Comparison of ENCODE assay signal across 1 cellular context in genomic region chr13:25301347-25302113, GRCh38.
A peak's percentile ranks its signal among the peaks of the same experiment; 100 is the strongest.
TF ChIP-seq lines count a peak whose summit lies in the region.

A gene with protein sequence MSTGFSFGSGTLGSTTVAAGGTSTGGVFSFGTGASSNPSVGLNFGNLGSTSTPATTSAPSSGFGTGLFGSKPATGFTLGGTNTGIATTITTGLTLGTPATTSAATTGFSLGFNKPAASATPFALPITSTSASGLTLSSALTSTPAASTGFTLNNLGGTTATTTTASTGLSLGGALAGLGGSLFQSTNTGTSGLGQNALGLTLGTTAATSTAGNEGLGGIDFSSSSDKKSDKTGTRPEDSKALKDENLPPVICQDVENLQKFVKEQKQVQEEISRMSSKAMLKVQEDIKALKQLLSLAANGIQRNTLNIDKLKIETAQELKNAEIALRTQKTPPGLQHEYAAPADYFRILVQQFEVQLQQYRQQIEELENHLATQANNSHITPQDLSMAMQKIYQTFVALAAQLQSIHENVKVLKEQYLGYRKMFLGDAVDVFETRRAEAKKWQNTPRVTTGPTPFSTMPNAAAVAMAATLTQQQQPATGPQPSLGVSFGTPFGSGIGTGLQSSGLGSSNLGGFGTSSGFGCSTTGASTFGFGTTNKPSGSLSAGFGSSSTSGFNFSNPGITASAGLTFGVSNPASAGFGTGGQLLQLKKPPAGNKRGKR (plus strand): TSS chr13:25301625. CDS start chr13:25301774, 149 bp downstream.

TF ChIP-seq in HepG2, 621 proteins besides CTCF, POLR2A, EP300 and RAD21 (continued from another document and continues in another):
- TF ChIP-seq ZHX2 (IDR thresholded peaks at IDR 0.05; ENCODE audit: low read depth) (peak; percentile 81), ZHX2 (CRISPR knock-in tag; IDR thresholded peaks at IDR 0.05; ENCODE audit: borderline replicate concordance) (no peak), ZNF441 (CRISPR knock-in tag; IDR thresholded peaks at IDR 0.05; ENCODE audit: borderline replicate concordance) (peak; percentile 82; the same call in 1 of the 2 replicates), CEBPG (CRISPR knock-in tag; IDR thresholded peaks at IDR 0.05) (peak; percentile 65), ZNF670 (CRISPR knock-in tag; IDR thresholded peaks at IDR 0.05; ENCODE audit: borderline replicate concordance) (no peak), HNRNPLL (IDR thresholded peaks at IDR 0.05; ENCODE audit: low read depth, low read length, poor library complexity, severe bottlenecking) (peak; percentile 98), TEF (CRISPR knock-in tag; IDR thresholded peaks at IDR 0.05) (no peak), GPBP1L1 (CRISPR knock-in tag; IDR thresholded peaks at IDR 0.05) (no peak), ZNF7 (CRISPR knock-in tag; IDR thresholded peaks at IDR 0.05) (no peak), FOXK1 (CRISPR knock-in tag; IDR thresholded peaks at IDR 0.05; ENCODE audit: borderline replicate concordance, low read depth) (peak; percentile 43; the same call in 1 of the 2 replicates), HOXA5 (CRISPR knock-in tag; IDR thresholded peaks at IDR 0.05) (no peak), ZNF431 (CRISPR knock-in tag; IDR thresholded peaks at IDR 0.05; ENCODE audit: borderline replicate concordance, low read depth) (no peak), HOMEZ (CRISPR knock-in tag; IDR thresholded peaks at IDR 0.05; ENCODE audit: low read depth) (peak; percentile 80; the same call in 1 of the 2 replicates), ELF4 (CRISPR knock-in tag; IDR thresholded peaks at IDR 0.05; ENCODE audit: borderline replicate concordance) (no peak), TAF15 (IDR thresholded peaks at IDR 0.05; ENCODE audit: low read depth, low read length, poor library complexity, severe bottlenecking) (no peak), NR2C2 (CRISPR knock-in tag; IDR thresholded peaks at IDR 0.05; ENCODE audit: borderline replicate concordance) (peak; percentile 86), ZBTB7A (CRISPR knock-in tag; IDR thresholded peaks at IDR 0.05) (0 out of 2 replicates have a peak, but pooled peaks have one; percentile 34), ZNF547 (CRISPR knock-in tag; IDR thresholded peaks at IDR 0.05) (no peak; the same call in 1 of the 2 replicates), POLR2AphosphoS2 (IDR thresholded peaks at IDR 0.05; ENCODE audit: low read depth, low read length) (no peak), CBFB (CRISPR knock-in tag; IDR thresholded peaks at IDR 0.05) (peak; percentile 59; the same call in 1 of the 2 replicates), SRY (CRISPR knock-in tag; IDR thresholded peaks at IDR 0.05) (peak; percentile 44; the same call in 1 of the 2 replicates), HCFC1 (IDR thresholded peaks at IDR 0.05; ENCODE audit: low read depth, low read length) (peak; percentile 44; the same call in 1 of the 2 replicates), SNAPC2 (CRISPR knock-in tag; IDR thresholded peaks at IDR 0.05) (peak; percentile 44; the same call in 1 of the 2 replicates), SNRNP70 (IDR thresholded peaks at IDR 0.05; ENCODE audit: low read depth, low read length) (no peak), ELF3 (CRISPR knock-in tag; IDR thresholded peaks at IDR 0.05) (no peak), ZSCAN29 (CRISPR knock-in tag; conservative IDR thresholded peaks at IDR 0.05) (no peak; the same call in 1 of the 2 replicates), SPEN (CRISPR knock-in tag; IDR thresholded peaks at IDR 0.05; ENCODE audit: low read depth) (peak; percentile 94), ZNF160 (CRISPR knock-in tag; IDR thresholded peaks at IDR 0.05) (no peak), POGZ (CRISPR knock-in tag; IDR thresholded peaks at IDR 0.05) (peak; percentile 98)
- TF ChIP-seq, protein P1, sequence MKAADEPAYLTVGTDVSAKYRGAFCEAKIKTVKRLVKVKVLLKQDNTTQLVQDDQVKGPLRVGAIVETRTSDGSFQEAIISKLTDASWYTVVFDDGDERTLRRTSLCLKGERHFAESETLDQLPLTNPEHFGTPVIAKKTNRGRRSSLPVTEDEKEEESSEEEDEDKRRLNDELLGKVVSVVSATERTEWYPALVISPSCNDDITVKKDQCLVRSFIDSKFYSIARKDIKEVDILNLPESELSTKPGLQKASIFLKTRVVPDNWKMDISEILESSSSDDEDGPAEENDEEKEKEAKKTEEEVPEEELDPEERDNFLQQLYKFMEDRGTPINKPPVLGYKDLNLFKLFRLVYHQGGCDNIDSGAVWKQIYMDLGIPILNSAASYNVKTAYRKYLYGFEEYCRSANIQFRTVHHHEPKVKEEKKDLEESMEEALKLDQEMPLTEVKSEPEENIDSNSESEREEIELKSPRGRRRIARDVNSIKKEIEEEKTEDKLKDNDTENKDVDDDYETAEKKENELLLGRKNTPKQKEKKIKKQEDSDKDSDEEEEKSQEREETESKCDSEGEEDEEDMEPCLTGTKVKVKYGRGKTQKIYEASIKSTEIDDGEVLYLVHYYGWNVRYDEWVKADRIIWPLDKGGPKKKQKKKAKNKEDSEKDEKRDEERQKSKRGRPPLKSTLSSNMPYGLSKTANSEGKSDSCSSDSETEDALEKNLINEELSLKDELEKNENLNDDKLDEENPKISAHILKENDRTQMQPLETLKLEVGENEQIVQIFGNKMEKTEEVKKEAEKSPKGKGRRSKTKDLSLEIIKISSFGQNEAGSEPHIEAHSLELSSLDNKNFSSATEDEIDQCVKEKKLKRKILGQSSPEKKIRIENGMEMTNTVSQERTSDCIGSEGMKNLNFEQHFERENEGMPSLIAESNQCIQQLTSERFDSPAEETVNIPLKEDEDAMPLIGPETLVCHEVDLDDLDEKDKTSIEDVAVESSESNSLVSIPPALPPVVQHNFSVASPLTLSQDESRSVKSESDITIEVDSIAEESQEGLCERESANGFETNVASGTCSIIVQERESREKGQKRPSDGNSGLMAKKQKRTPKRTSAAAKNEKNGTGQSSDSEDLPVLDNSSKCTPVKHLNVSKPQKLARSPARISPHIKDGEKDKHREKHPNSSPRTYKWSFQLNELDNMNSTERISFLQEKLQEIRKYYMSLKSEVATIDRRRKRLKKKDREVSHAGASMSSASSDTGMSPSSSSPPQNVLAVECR (CRISPR knock-in tag; IDR thresholded peaks at IDR 0.05; ENCODE audit: borderline replicate concordance), result peak; percentile 91
- TF ChIP-seq, protein P2, sequence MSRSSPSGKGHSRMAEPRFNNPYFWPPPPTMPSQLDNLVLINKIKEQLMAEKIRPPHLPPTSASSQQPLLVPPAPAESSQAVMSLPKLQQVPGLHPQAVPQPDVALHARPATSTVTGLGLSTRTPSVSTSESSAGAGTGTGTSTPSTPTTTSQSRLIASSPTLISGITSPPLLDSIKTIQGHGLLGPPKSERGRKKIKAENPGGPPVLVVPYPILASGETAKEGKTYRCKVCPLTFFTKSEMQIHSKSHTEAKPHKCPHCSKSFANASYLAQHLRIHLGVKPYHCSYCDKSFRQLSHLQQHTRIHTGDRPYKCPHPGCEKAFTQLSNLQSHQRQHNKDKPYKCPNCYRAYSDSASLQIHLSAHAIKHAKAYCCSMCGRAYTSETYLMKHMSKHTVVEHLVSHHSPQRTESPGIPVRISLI (CRISPR knock-in tag; IDR thresholded peaks at IDR 0.05; ENCODE audit: borderline replicate concordance), result no peak
- TF ChIP-seq, protein P3, sequence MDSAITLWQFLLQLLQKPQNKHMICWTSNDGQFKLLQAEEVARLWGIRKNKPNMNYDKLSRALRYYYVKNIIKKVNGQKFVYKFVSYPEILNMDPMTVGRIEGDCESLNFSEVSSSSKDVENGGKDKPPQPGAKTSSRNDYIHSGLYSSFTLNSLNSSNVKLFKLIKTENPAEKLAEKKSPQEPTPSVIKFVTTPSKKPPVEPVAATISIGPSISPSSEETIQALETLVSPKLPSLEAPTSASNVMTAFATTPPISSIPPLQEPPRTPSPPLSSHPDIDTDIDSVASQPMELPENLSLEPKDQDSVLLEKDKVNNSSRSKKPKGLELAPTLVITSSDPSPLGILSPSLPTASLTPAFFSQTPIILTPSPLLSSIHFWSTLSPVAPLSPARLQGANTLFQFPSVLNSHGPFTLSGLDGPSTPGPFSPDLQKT (CRISPR knock-in tag; IDR thresholded peaks at IDR 0.05; ENCODE audit: borderline replicate concordance), result no peak; the same call in 1 of the 2 replicates
- TF ChIP-seq, protein P4, sequence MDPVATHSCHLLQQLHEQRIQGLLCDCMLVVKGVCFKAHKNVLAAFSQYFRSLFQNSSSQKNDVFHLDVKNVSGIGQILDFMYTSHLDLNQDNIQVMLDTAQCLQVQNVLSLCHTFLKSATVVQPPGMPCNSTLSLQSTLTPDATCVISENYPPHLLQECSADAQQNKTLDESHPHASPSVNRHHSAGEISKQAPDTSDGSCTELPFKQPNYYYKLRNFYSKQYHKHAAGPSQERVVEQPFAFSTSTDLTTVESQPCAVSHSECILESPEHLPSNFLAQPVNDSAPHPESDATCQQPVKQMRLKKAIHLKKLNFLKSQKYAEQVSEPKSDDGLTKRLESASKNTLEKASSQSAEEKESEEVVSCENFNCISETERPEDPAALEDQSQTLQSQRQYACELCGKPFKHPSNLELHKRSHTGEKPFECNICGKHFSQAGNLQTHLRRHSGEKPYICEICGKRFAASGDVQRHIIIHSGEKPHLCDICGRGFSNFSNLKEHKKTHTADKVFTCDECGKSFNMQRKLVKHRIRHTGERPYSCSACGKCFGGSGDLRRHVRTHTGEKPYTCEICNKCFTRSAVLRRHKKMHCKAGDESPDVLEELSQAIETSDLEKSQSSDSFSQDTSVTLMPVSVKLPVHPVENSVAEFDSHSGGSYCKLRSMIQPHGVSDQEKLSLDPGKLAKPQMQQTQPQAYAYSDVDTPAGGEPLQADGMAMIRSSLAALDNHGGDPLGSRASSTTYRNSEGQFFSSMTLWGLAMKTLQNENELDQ (CRISPR knock-in tag; IDR thresholded peaks at IDR 0.05; ENCODE audit: borderline replicate concordance), result no peak
